In the genomic region with DNA sequence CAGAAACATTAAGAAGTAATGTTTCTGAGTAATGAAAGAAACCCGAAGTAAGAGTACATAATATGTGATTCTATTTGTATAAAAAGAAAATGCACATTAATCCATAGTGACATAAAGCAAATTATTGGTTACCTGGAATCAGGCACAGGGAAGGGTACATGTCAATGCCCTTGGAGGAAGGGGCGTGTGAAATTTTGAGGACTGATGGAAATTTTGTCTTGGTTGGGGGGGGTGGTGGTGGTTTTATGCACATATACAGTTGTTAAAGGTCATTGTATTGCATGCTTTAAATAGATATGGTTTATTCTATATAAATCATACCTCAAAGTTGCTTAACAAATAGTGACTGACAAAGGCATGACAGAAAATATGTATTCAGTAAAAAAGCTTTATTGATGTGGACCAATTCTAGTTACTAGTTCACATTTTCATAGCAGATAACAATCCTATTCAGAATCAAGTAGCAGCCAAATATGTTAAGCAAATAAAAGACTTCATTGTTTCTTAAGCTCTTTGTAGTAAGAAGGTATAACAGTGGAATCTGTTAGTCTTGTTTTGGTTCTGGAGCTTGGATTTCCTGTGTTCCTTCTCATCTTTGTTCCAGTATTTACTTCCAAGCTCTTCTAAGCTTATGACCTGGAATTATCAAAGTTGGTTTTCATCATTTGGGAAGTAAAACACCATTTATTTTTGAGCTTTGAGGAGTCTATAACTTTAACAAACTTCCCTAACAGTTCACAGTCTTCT, we compare ENCODE assay signal across 17 cellular contexts.
"Had no signal": no experiment of that assay in that cellular context is flagged by ENCODE, and none has a peak within 500 bp of the region (broad histone marks: within the 10 kb centered on the region; RNA-seq: fewer than 3 reads in every experiment).

No MANE protein-coding gene starts in this region.

- DNase-seq: activated CD4-positive, alpha-beta T cell treated with anti-CD3 and anti-CD28 coated beads, Interleukin-2, amount 10 ng/mL, durations not matched to agents 24 days and 14 days; activated CD4-positive, CD25-positive, alpha-beta regulatory T cell; activated CD8-positive, alpha-beta memory T cell treated with anti-CD3 and anti-CD28 coated beads, Interleukin-2, amount 50 U/mL, for 48 hours; activated CD8-positive, alpha-beta T cell treated with anti-CD3 and anti-CD28 coated beads, Interleukin-2, amount 10 ng/mL, durations not matched to agents 7 days and 5 days; activated naive CD4-positive, alpha-beta T cell treated with anti-CD3 and anti-CD28 coated beads for 36 hours; amygdala; central memory CD4-positive, alpha-beta T cell; effector CD4-positive, alpha-beta T cell; foreskin keratinocyte; glutamatergic neuron; kidney glomerular epithelial cell; left ventricle myocardium superior; tibial artery had no signal

- H3K4me3 ChIP-seq: coronary artery, tibial artery had no signal

- H3K36me3 ChIP-seq: tibial artery had no signal

- H3K9me3 Mint-ChIP-seq: activated CD4-positive, alpha-beta T cell treated with anti-CD3 and anti-CD28 coated beads, Interleukin-2, amount 10 ng/mL, durations not matched to agents 24 days and 14 days; activated naive CD4-positive, alpha-beta T cell treated with anti-CD3 and anti-CD28 coated beads for 36 hours; activated T-helper 1 cell treated with anti-CD3 and anti-CD28 coated beads, Interleukin-12 subunit alpha, Interleukin-12 subunit beta, Interleukin-2, Interleukin-4 antibody, amounts not matched to agents 30 ng/mL and 10 ng/mL and 1 ng/mL, durations not matched to agents 14 hours and 24 hours and 36 hours; stimulated activated memory B cell treated with anti-CD40 and anti-IgM and Interleukin-4, amounts not matched to agents 10 μg/mL and 1 μg/mL and 100 μg/mL, for 72 hours had no signal

- H3K27me3 ChIP-seq: foreskin keratinocyte, tibial artery had no signal

- H3K9me3 ChIP-seq: tibial artery had no signal

- H3K27me3 Mint-ChIP-seq: activated CD4-positive, alpha-beta T cell treated with anti-CD3 and anti-CD28 coated beads, Interleukin-2, amount 10 ng/mL, durations not matched to agents 24 days and 14 days; stimulated activated memory B cell treated with anti-CD40 and anti-IgM and Interleukin-4, amounts not matched to agents 10 μg/mL and 1 μg/mL and 100 μg/mL, for 72 hours had no signal

- ATAC-seq: activated CD8-positive, alpha-beta T cell treated with anti-CD3 and anti-CD28 coated beads, Interleukin-2, amount 10 ng/mL, durations not matched to agents 7 days and 5 days; left ventricle myocardium superior; stimulated activated memory B cell treated with anti-CD40 and anti-IgM and Interleukin-4, amounts not matched to agents 10 μg/mL and 1 μg/mL and 100 μg/mL, for 72 hours had no signal

- H3K27ac ChIP-seq: coronary artery, foreskin keratinocyte, tibial artery had no signal

- H3K4me3 Mint-ChIP-seq: activated CD4-positive, alpha-beta T cell treated with anti-CD3 and anti-CD28 coated beads, Interleukin-2, amount 10 ng/mL, durations not matched to agents 24 days and 14 days; activated CD8-positive, alpha-beta T cell treated with anti-CD3 and anti-CD28 coated beads, Interleukin-2, amount 10 ng/mL, durations not matched to agents 7 days and 5 days; activated naive CD4-positive, alpha-beta T cell treated with anti-CD3 and anti-CD28 coated beads for 36 hours; activated T-helper 1 cell treated with anti-CD3 and anti-CD28 coated beads, Interleukin-12 subunit alpha, Interleukin-12 subunit beta, Interleukin-2, Interleukin-4 antibody, amounts not matched to agents 30 ng/mL and 10 ng/mL and 1 ng/mL, durations not matched to agents 14 hours and 24 hours and 36 hours; brain; stimulated activated memory B cell treated with anti-CD40 and anti-IgM and Interleukin-4, amounts not matched to agents 10 μg/mL and 1 μg/mL and 100 μg/mL, for 72 hours had no signal

- H3K27ac Mint-ChIP-seq: activated CD4-positive, alpha-beta T cell treated with anti-CD3 and anti-CD28 coated beads, Interleukin-2, amount 10 ng/mL, durations not matched to agents 24 days and 14 days; activated CD8-positive, alpha-beta T cell treated with anti-CD3 and anti-CD28 coated beads, Interleukin-2, amount 10 ng/mL, durations not matched to agents 7 days and 5 days; activated naive CD4-positive, alpha-beta T cell treated with anti-CD3 and anti-CD28 coated beads for 36 hours; activated T-helper 1 cell treated with anti-CD3 and anti-CD28 coated beads, Interleukin-12 subunit alpha, Interleukin-12 subunit beta, Interleukin-2, Interleukin-4 antibody, amounts not matched to agents 30 ng/mL and 10 ng/mL and 1 ng/mL, durations not matched to agents 14 hours and 24 hours and 36 hours; brain; stimulated activated memory B cell treated with anti-CD40 and anti-IgM and Interleukin-4, amounts not matched to agents 10 μg/mL and 1 μg/mL and 100 μg/mL, for 72 hours had no signal
